Comparison of ENCODE assay signal across 20 cellular contexts in genomic region chr2:85908506-85908905, GRCh38.
"Had no signal": no experiment of that assay in that cellular context is flagged by ENCODE, and none has a peak within 500 bp of the region (broad histone marks: within the 10 kb centered on the region; RNA-seq: fewer than 3 reads in every experiment).

No MANE protein-coding gene starts in this region.

- H3K9me3 ChIP-seq: colonic mucosa, heart left ventricle, mucosa of descending colon, right atrium auricular region, suprapubic skin, tibial artery, upper lobe of left lung, vagina had no signal

- H3K27ac Mint-ChIP-seq: endodermal cell, natural killer cell had no signal

- H3K36me3 ChIP-seq: colonic mucosa, heart left ventricle, right atrium auricular region, suprapubic skin, tibial artery, upper lobe of left lung, vagina had no signal

- H3K4me3 ChIP-seq: colonic mucosa, heart left ventricle, mucosa of descending colon, right atrium auricular region, suprapubic skin, tibial artery, upper lobe of left lung, vagina had no signal

- DNase-seq: colonic mucosa; dermis blood vessel endothelial cell; effector CD4-positive, alpha-beta T cell; endodermal cell; heart left ventricle; hippocampal formation; kidney glomerular epithelial cell; mucosa of descending colon; natural killer cell; small intestine; stimulated activated CD4-positive, alpha-beta T cell treated with anti-CD3 and anti-CD28 coated beads, Interleukin-2, amount 100 ng/mL, for 48 hours; stimulated activated naive CD4-positive, alpha-beta T cell treated with Interleukin-2 at 50 U/mL for 16 hours; tibial artery; upper lobe of left lung had no signal

- H3K27ac ChIP-seq: colonic mucosa, heart left ventricle, right atrium auricular region, suprapubic skin, tibial artery, upper lobe of left lung, vagina had no signal

- ATAC-seq: heart left ventricle, natural killer cell had no signal

- H3K9me3 Mint-ChIP-seq: endodermal cell, natural killer cell had no signal

- H3K27me3 ChIP-seq: colonic mucosa, heart left ventricle, right atrium auricular region, suprapubic skin, tibial artery, upper lobe of left lung, vagina had no signal

- H3K4me3 Mint-ChIP-seq: endodermal cell, natural killer cell, neural crest cell had no signal

- H3K36me3 Mint-ChIP-seq: natural killer cell had no signal

- H3K4me1 ChIP-seq: colonic mucosa, right atrium auricular region had no signal

- FAIRE-seq: endothelial cell of umbilical vein, frontal cortex, small intestine had no signal
